In the genomic region with DNA sequence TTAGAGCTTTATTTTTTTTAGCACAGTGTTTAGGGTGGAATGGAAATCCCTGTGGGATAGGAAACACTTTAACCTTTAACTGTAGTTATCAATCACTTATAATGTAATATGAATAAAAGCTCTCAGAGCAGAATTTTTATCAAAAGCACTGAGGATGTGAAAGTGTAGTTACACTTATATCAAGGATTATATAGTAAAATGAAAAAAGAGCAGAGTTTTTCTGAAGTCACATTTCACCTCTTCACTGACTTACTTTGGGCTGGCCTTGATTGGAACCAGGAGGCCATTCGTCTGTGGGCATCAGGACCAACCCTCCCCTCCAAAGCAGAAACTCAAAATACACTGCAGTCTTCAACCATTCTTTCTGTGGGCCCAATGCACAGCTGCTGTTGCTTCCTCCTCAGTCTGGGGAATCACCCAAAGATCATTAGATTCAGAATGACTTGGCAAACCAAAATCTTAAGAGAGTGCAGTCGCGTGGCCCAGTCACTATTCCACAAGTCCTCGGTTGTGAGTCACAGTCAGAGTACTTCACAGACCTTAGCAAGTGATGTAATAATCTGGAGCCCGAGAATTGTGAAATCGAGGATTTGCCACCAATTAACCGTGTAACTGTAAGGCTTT, we compare ENCODE assay signal across 8 cellular contexts.
DNase-seq lines count a peak whose midpoint lies in the region; ATAC-seq, FAIRE-seq and TF ChIP-seq lines count a peak whose summit lies in the region.

No MANE protein-coding gene starts in this region.

- no peak overlapping the region for H3K27ac ChIP-seq in colonic mucosa
- no peak overlapping the region for H3K27ac ChIP-seq in WERI-Rb-1
- no peak overlapping the region for H3K27ac ChIP-seq in SJCRH30

- no peak overlapping the region for H3K4me3 Mint-ChIP-seq in stimulated activated effector memory CD8-positive, alpha-beta T cell treated with anti-CD3 and anti-CD28 coated beads, Interleukin-12 subunit alpha, Interleukin-12 subunit beta, amount 100 ng/mL, for 72 hours

- H3K27me3 ChIP-seq in colonic mucosa, result no peaks in the 10 kb centered on the region
- H3K27me3 ChIP-seq in WERI-Rb-1 (ENCODE audit: insufficient read depth, low read depth, severe bottlenecking), result no peaks in the 10 kb centered on the region
- no peaks in the 10 kb centered on the region for H3K27me3 ChIP-seq in SJCRH30

- TF ChIP-seq CTCF in colonic mucosa (IDR thresholded peaks at IDR 0.05) (no peak), WERI-Rb-1 (IDR thresholded peaks at IDR 0.05; ENCODE audit: low read depth, low read length) (no peak)

- no peak for FAIRE-seq in HTR-8/SVneo (lab: Jason Lieb, UNC)

- no peaks in the 10 kb centered on the region for H3K4me1 ChIP-seq in colonic mucosa
- H3K4me1 ChIP-seq in SJCRH30, result peaks cover 6% of the 10 kb centered on the region; the same call in 1 of the 2 replicates

- DNase-seq in HTR-8/SVneo (ENCODE audit: insufficient read length, low spot score), result peak; percentile 15
- peak; percentile 25 for DNase-seq in colonic mucosa
- peak in 1 of 2 donors; percentile 49 for DNase-seq in stimulated activated effector memory CD8-positive, alpha-beta T cell treated with anti-CD3 and anti-CD28 coated beads, Interleukin-12 subunit alpha, Interleukin-12 subunit beta, amount 100 ng/mL, for 72 hours (ENCODE audit: low spot score in 2 of 2)
- no peak for DNase-seq in WERI-Rb-1
- no peak for DNase-seq in activated gamma-delta T cell treated with Interleukin-2 at 50 U/mL for 16 hours
- DNase-seq in SJCRH30, result no peak

- H3K36me3 Mint-ChIP-seq in stimulated activated effector memory CD8-positive, alpha-beta T cell treated with anti-CD3 and anti-CD28 coated beads, Interleukin-12 subunit alpha, Interleukin-12 subunit beta, amount 100 ng/mL, for 72 hours, result no peaks in the 10 kb centered on the region

- no peaks in the 10 kb centered on the region for H3K9me3 Mint-ChIP-seq in stimulated activated effector memory CD8-positive, alpha-beta T cell treated with anti-CD3 and anti-CD28 coated beads, Interleukin-12 subunit alpha, Interleukin-12 subunit beta, amount 100 ng/mL, for 72 hours

- H3K36me3 ChIP-seq in colonic mucosa (no peaks in the 10 kb centered on the region), WERI-Rb-1 (no peaks in the 10 kb centered on the region), SJCRH30 (no peaks in the 10 kb centered on the region)

- no peaks in the 10 kb centered on the region for H3K9me3 ChIP-seq in colonic mucosa
- no peaks in the 10 kb centered on the region for H3K9me3 ChIP-seq in WERI-Rb-1 (ENCODE audit: severe bottlenecking)
- no peaks in the 10 kb centered on the region for H3K9me3 ChIP-seq in SJCRH30 (replicated peaks)

- intact Hi-C loops in colonic mucosa (cut with DNase I), result loop anchor here (10.0 kb wide), 2 partner anchors 179 to 249 kb away; no protein-coding TSS in a partner anchor

- H3K4me3 ChIP-seq in colonic mucosa, result no peak overlapping the region
- no peak overlapping the region for H3K4me3 ChIP-seq in WERI-Rb-1 (ENCODE audit: low read depth, low read length)
- no peak overlapping the region for H3K4me3 ChIP-seq in SJCRH30

- no peak overlapping the region for H3K9ac ChIP-seq in colonic mucosa (ENCODE audit: low read depth in 2 of 2, low read length in 2 of 2)

- H3K27ac Mint-ChIP-seq in stimulated activated effector memory CD8-positive, alpha-beta T cell treated with anti-CD3 and anti-CD28 coated beads, Interleukin-12 subunit alpha, Interleukin-12 subunit beta, amount 100 ng/mL, for 72 hours, result no peak overlapping the region

- ATAC-seq in GM18508 (IDR thresholded peaks at IDR 0.05; ENCODE audit: insufficient read depth, unreplicated experiment) (peak; percentile 100), GM21737 (IDR thresholded peaks at IDR 0.05; ENCODE audit: unreplicated experiment) (peak; percentile 99)
- ATAC-seq in stimulated activated effector memory CD8-positive, alpha-beta T cell treated with anti-CD3 and anti-CD28 coated beads, Interleukin-12 subunit alpha, Interleukin-12 subunit beta, amount 100 ng/mL, for 72 hours, result peak; percentile 95

- no peaks in the 10 kb centered on the region for H3K4me1 Mint-ChIP-seq in stimulated activated effector memory CD8-positive, alpha-beta T cell treated with anti-CD3 and anti-CD28 coated beads, Interleukin-12 subunit alpha, Interleukin-12 subunit beta, amount 100 ng/mL, for 72 hours

Comparison
In these comparisons a context has a peak if more than half of its experiments do, and no peak if none do; other contexts are left out.
1. DNase-seq: peak in HTR-8/SVneo (single experiment) and colonic mucosa (single experiment); none in WERI-Rb-1 (single experiment), activated gamma-delta T cell treated with Interleukin-2 at 50 U/mL for 16 hours (single experiment) and SJCRH30 (0 of 2).
2. Peak in every context shown above with its lines, with median percentiles within 50 percentile points of each other: ATAC-seq.